8 cellular contexts compared by ENCODE assay signal in the genomic region with DNA sequence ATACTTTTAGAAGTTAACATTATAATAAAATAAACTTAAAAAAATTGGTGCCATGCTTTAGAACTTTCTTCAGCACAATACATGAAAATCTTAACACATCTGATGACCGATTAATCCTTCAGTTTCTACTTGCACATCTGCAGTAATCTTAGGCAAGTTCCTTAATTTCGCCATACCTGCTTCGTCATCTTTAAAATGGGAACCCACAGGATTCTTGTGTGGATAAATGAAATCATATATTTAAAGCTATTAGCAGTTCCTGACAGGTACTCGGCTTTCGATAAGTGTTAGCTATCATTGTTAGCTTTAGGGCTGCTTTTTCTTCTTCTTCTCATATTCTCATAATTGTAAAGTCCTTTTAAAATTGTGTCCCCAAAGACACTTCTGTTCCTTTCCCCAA. TPM values are rescaled to one million over a fixed set of nuclear protein-coding genes. Genes with fewer than 3 reads are reported as not detected.
DNase-seq lines count a peak whose midpoint lies in the region; ATAC-seq, FAIRE-seq and TF ChIP-seq lines count a peak whose summit lies in the region.

No MANE protein-coding gene starts in this region.

- H3K36me3 ChIP-seq in CD4-positive, CD25-positive, alpha-beta regulatory T cell (ENCODE audit: control insufficient read depth, insufficient read depth, low read length) = no peaks in the 10 kb centered on the region

- no peak for TF ChIP-seq POLR2A in NB4 (IDR thresholded peaks at IDR 0.05; ENCODE audit: extremely low read depth, insufficient read length)

- FAIRE-seq in HTR-8/SVneo (lab: Jason Lieb, UNC) = no peak

- ATAC-seq in CD4-positive, CD25-positive, alpha-beta regulatory T cell (ENCODE audit: low read depth in 2 of 2) = no peak
- no peak for ATAC-seq in GM18909 (IDR thresholded peaks at IDR 0.05; ENCODE audit: poor library complexity, unreplicated experiment)

- H3K9me3 ChIP-seq in CD4-positive, CD25-positive, alpha-beta regulatory T cell (ENCODE audit: control insufficient read depth in 2 of 2, low read length in 2 of 2) = no peaks in the 10 kb centered on the region

- H3K27me3 Mint-ChIP-seq in CD4-positive, CD25-positive, alpha-beta regulatory T cell = peaks cover 6% of the 10 kb centered on the region
- H3K27me3 Mint-ChIP-seq in nephron progenitor cell (ENCODE audit: low read depth, poor library complexity) = peaks cover 23% of the 10 kb centered on the region

- H3K36me3 Mint-ChIP-seq in CD4-positive, CD25-positive, alpha-beta regulatory T cell = no peaks in the 10 kb centered on the region
- H3K36me3 Mint-ChIP-seq in nephron progenitor cell (ENCODE audit: low read depth) = no peaks in the 10 kb centered on the region

- H3K27me3 ChIP-seq in CD4-positive, CD25-positive, alpha-beta regulatory T cell (ENCODE audit: control insufficient read depth, insufficient read depth, low read length) = peaks cover 7% of the 10 kb centered on the region

- peak overlapping the region; percentile 87 to 99 (median 94) for H3K4me3 Mint-ChIP-seq in CD4-positive, CD25-positive, alpha-beta regulatory T cell
- H3K4me3 Mint-ChIP-seq in nephron progenitor cell = peak overlapping the region; percentile 94

- no peaks in the 10 kb centered on the region for H3K9me3 Mint-ChIP-seq in CD4-positive, CD25-positive, alpha-beta regulatory T cell
- no peaks in the 10 kb centered on the region for H3K9me3 Mint-ChIP-seq in nephron progenitor cell

- TF ChIP-seq CTCF in NB4 (IDR thresholded peaks at IDR 0.05; ENCODE audit: low read depth, low read length) = no peak
- no peak for TF ChIP-seq CTCF in coronary artery (IDR thresholded peaks at IDR 0.05)
- no peak for TF ChIP-seq CTCF in nephron progenitor cell (IDR thresholded peaks at IDR 0.05)

- peak overlapping the region; percentile 91 for H3K27ac ChIP-seq in CD4-positive, CD25-positive, alpha-beta regulatory T cell (ENCODE audit: insufficient read depth, low read length, poor library complexity, severe bottlenecking)
- H3K27ac ChIP-seq in coronary artery = no peak overlapping the region

- H3K4me1 ChIP-seq in CD4-positive, CD25-positive, alpha-beta regulatory T cell (ENCODE audit: control insufficient read depth, insufficient read depth, low read length, poor library complexity, severe bottlenecking) = peaks cover 21% of the 10 kb centered on the region

- peak overlapping the region; percentile 96 to 99 (median 97) for H3K27ac Mint-ChIP-seq in CD4-positive, CD25-positive, alpha-beta regulatory T cell
- no peak overlapping the region for H3K27ac Mint-ChIP-seq in nephron progenitor cell

- DNase-seq in CD4-positive, CD25-positive, alpha-beta regulatory T cell = no peak
- DNase-seq in NB4 (ENCODE audit: low read depth) (peak; percentile 55), coronary artery (ENCODE audit: low spot score) (no peak), nephron progenitor cell (no peak), NCI-H2081 treated with DMSO at 0.1 percent for 48 hours (lab: John Stamatoyannopoulos, UW) (no peak), HTR-8/SVneo (ENCODE audit: insufficient read length, low spot score) (no peak), NCI-H345 treated with DMSO at 0.1 percent for 48 hours (lab: John Stamatoyannopoulos, UW; ENCODE audit: unreplicated experiment) (no peak)

- H3K4me1 Mint-ChIP-seq in CD4-positive, CD25-positive, alpha-beta regulatory T cell = peaks cover 6 to 27% (median 12%) of the 10 kb centered on the region in 4 donors
- peaks cover 16% of the 10 kb centered on the region for H3K4me1 Mint-ChIP-seq in nephron progenitor cell

- H3K4me3 ChIP-seq in CD4-positive, CD25-positive, alpha-beta regulatory T cell (ENCODE audit: low read depth, low read length) = peak overlapping the region; percentile 96
- H3K4me3 ChIP-seq in NB4 (ENCODE audit: low read depth, low read length) = peak overlapping the region; percentile 92
- peak overlapping the region; percentile 87 for H3K4me3 ChIP-seq in coronary artery

RNA-seq across cellular contexts. Expression of gene VPS50, which starts 0.9 kb away (rescaled TPM):
- 41.2 TPM for total RNA-seq in CD4-positive, CD25-positive, alpha-beta regulatory T cell
- polyA plus RNA-seq in CD4-positive, CD25-positive, alpha-beta regulatory T cell = 10 to 100 TPM; 10.2 to 13.5 (median 10.9) TPM

RNA-seq across cellular contexts. Expression of gene HEPACAM2, which starts 5.0 kb away (rescaled TPM):
- not detected for total RNA-seq in CD4-positive, CD25-positive, alpha-beta regulatory T cell
- not detected for polyA plus RNA-seq in CD4-positive, CD25-positive, alpha-beta regulatory T cell
